ENCODE assay signal across 19 cellular contexts in the genomic region with DNA sequence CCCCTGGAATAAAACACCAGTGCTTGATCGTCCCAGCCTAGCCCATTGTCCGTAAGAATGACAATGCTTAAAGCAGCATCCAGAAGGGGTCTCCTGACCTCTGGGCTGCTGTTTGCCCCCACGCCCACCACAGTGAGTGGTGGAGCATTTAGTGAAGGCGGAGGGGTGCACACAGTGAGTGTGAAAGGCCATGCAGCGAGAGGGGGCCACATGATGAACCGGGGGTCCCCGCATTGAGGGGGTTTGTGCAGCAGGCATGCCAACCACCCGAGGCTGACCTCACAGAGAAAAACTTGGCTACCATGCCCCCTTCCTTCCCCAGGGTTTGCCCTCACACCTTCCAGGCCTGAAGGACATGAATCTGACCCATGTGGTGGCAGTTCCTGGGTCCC. TPM values are rescaled to one million over a fixed set of nuclear protein-coding genes. Genes with fewer than 3 reads are reported as not detected.
DNase-seq lines count a peak whose midpoint lies in the region; ATAC-seq and TF ChIP-seq lines count a peak whose summit lies in the region.
"Had no signal": no experiment of that assay in that cellular context is flagged by ENCODE, and none has a peak within 500 bp of the region (broad histone marks: within the 10 kb centered on the region; RNA-seq: fewer than 3 reads in every experiment).

No MANE protein-coding gene starts in this region.

- H3K36me3 ChIP-seq in esophagus squamous epithelium, result no peaks in the 10 kb centered on the region
- no peaks in the 10 kb centered on the region for H3K36me3 ChIP-seq in neuronal stem cell (replicated peaks in 1 of 2; ENCODE audit: control insufficient read depth in 2 of 2, insufficient read depth in 2 of 2, low read length in 2 of 2)
- H3K36me3 ChIP-seq in stomach smooth muscle (ENCODE audit: control insufficient read depth in 2 of 2, insufficient read depth in 2 of 2, low read length in 2 of 2), result peaks cover 6 to 16% of the 10 kb centered on the region in 2 donors
- H3K36me3 ChIP-seq: MG63 had no signal

- DNase-seq in esophagus squamous epithelium (lab: John Stamatoyannopoulos, UW) (no peak), neuronal stem cell (ENCODE audit: low spot score) (no peak), HT-29 (ENCODE audit: low spot score) (no peak), dedifferentiated amniotic fluid mesenchymal stem cell (ENCODE audit: extremely low spot score) (no peak)
- no peak for DNase-seq in effector CD4-positive, alpha-beta T cell
- DNase-seq: CD4-positive, CD25-positive, alpha-beta regulatory T cell; EL; HCEC 1CT; MG63; NCI-H1417; NCI-H2081 treated with DMSO at 0.1 percent for 48 hours; NCI-H446; NCI-H526 had no signal

- no peak overlapping the region for H3K9ac ChIP-seq in neuronal stem cell (ENCODE audit: low read depth, low read length, poor library complexity)
- peak overlapping the region; percentile 42 to 64 for H3K9ac ChIP-seq in stomach smooth muscle (ENCODE audit: low read length in 2 of 2)

- H2AFZ ChIP-seq in neuronal stem cell (ENCODE audit: low read length), result no peak overlapping the region

- no peak overlapping the region for H2BK12ac ChIP-seq in neuronal stem cell (ENCODE audit: low read length)

- no peak overlapping the region for H4K8ac ChIP-seq in neuronal stem cell (ENCODE audit: low read depth, low read length)

- no peak for TF ChIP-seq CTCF in esophagus squamous epithelium (IDR thresholded peaks at IDR 0.05)

- H3K27ac ChIP-seq in esophagus squamous epithelium (peak overlapping the region in 3 of 4 donors; percentile 76 to 88 (median 82)), neuronal stem cell (replicated peaks; ENCODE audit: low read length) (no peak overlapping the region), stomach smooth muscle (ENCODE audit: low read length) (peak overlapping the region; percentile 99)

- WGBS in esophagus squamous epithelium, 2 donors, result 67 to 84% methylated on average over 3 to 7 of the region's 8 CpGs
- no CpG with 5 or more reads among the region's 8 CpGs for WGBS in neuronal stem cell (ENCODE audit: extremely low coverage in 2 of 2, insufficient read length in 2 of 2, insufficient replicate concordance in 1 of 2), 2 donors

- no peak overlapping the region for H3K4ac ChIP-seq in neuronal stem cell (ENCODE audit: low read length)

- H3K9me3 ChIP-seq in esophagus squamous epithelium (no peaks in the 10 kb centered on the region), neuronal stem cell (replicated peaks in 1 of 2; ENCODE audit: control insufficient read depth in 2 of 2, insufficient read depth in 1 of 2, low read depth in 1 of 2, low read length in 2 of 2) (no peaks in the 10 kb centered on the region), stomach smooth muscle (ENCODE audit: control insufficient read depth in 2 of 2, low read length in 2 of 2) (no peaks in the 10 kb centered on the region)
- H3K9me3 ChIP-seq: MG63 had no signal

- H3K23ac ChIP-seq in neuronal stem cell (ENCODE audit: low read depth, low read length, poor library complexity), result no peak overlapping the region

- TF ChIP-seq POLR2A in esophagus squamous epithelium (IDR thresholded peaks at IDR 0.05), result no peak

- no peak overlapping the region for H2AK5ac ChIP-seq in neuronal stem cell (ENCODE audit: low read depth, low read length)

- H3K79me1 ChIP-seq in neuronal stem cell (ENCODE audit: low read depth, low read length), result no peaks in the 10 kb centered on the region

- H3K27me3 ChIP-seq in esophagus squamous epithelium, result no peaks in the 10 kb centered on the region
- peaks cover 0 to 2% (median 0%) of the 10 kb centered on the region in 3 experiments for H3K27me3 ChIP-seq in neuronal stem cell (ENCODE audit: control insufficient read depth in 3 of 3, insufficient read depth in 3 of 3, low read depth in 1 of 3, low read length in 3 of 3)
- no peaks in the 10 kb centered on the region for H3K27me3 ChIP-seq in stomach smooth muscle (ENCODE audit: control insufficient read depth in 1 of 2, insufficient read depth in 2 of 2, low read length in 2 of 2)
- H3K27me3 ChIP-seq: MG63 had no signal

- H2BK5ac ChIP-seq in neuronal stem cell (ENCODE audit: low read length), result no peak overlapping the region

- H2BK120ac ChIP-seq in neuronal stem cell (ENCODE audit: low read depth, low read length), result no peak overlapping the region

- ATAC-seq in GM18502 (IDR thresholded peaks at IDR 0.05; ENCODE audit: poor library complexity, unreplicated experiment), result no peak
- ATAC-seq: K562 had no signal

- H3K4me1 ChIP-seq in esophagus squamous epithelium, result peaks cover 0 to 53% (median 24%) of the 10 kb centered on the region in 3 donors
- peaks cover 0 to 4% of the 10 kb centered on the region in 2 donors for H3K4me1 ChIP-seq in neuronal stem cell (ENCODE audit: control insufficient read depth in 2 of 2, insufficient read depth in 1 of 2, low read depth in 1 of 2, low read length in 2 of 2)
- peaks cover 92% of the 10 kb centered on the region for H3K4me1 ChIP-seq in stomach smooth muscle (ENCODE audit: control insufficient read depth, insufficient read depth, low read length)

- H4K91ac ChIP-seq in neuronal stem cell (ENCODE audit: low read depth, low read length, poor library complexity), result no peak overlapping the region

- no peak overlapping the region for H2BK15ac ChIP-seq in neuronal stem cell (ENCODE audit: low read length)

- H3K18ac ChIP-seq in neuronal stem cell (ENCODE audit: low read length), result peak overlapping the region; percentile 5

- H3K14ac ChIP-seq in neuronal stem cell (ENCODE audit: low read length), result no peak overlapping the region

- no peak overlapping the region for H3K4me2 ChIP-seq in neuronal stem cell (ENCODE audit: insufficient read depth, low read length, poor library complexity, severe bottlenecking)

- H3K4me3 ChIP-seq in esophagus squamous epithelium (no peak overlapping the region), neuronal stem cell (ENCODE audit: low read length in 2 of 2) (no peak overlapping the region), stomach smooth muscle (ENCODE audit: low read length in 2 of 2) (no peak overlapping the region)
- H3K4me3 ChIP-seq: K562, MG63 had no signal

- intact Hi-C loops in esophagus squamous epithelium (cut with DNase I), result no loop called here

RNA-seq across cellular contexts. Expression of a gene that starts 28.4 kb away (rescaled TPM):
- 1 to 10 TPM; 2.5 to 9.2 (median 3.0) TPM for total RNA-seq in esophagus squamous epithelium
- polyA plus RNA-seq in neuronal stem cell (2013, experiment 1 of 2), result 0.03 TPM
- 0.04 TPM for polyA plus RNA-seq in neuronal stem cell (2013, experiment 2 of 2)
- total RNA-seq in HT-29 (2014; rRNA removed; shearing (Covaris generic)), result not detected in 2 replicates
- total RNA-seq: CD4-positive, CD25-positive, alpha-beta regulatory T cell; HepG2; K562; LHCN-M2; OCI-LY7 had no signal
- polyA plus RNA-seq: CD4-positive, CD25-positive, alpha-beta regulatory T cell; K562 had no signal
